Comparison of ENCODE assay signal across 6 cellular contexts in genomic region chr17:63911657-63912100, GRCh38. TPM values are rescaled to one million over a fixed set of nuclear protein-coding genes. Genes with fewer than 3 reads are reported as not detected.
DNase-seq lines count a peak whose midpoint lies in the region; ATAC-seq, FAIRE-seq and TF ChIP-seq lines count a peak whose summit lies in the region.

No MANE protein-coding gene starts in this region.

- ATAC-seq in CD4-positive, alpha-beta T cell (ENCODE audit: poor library complexity) = peak; percentile 86
- ATAC-seq in lower lobe of right lung = peak; percentile 77 to 84

- peak; percentile 43 to 70 (median 53) for DNase-seq in CD4-positive, alpha-beta T cell
- DNase-seq in NCI-H2227 treated with DMSO at 0.1 percent for 48 hours (lab: John Stamatoyannopoulos, UW) (peak; percentile 11), lower lobe of right lung (no peak), urothelium cell line (ENCODE audit: low spot score) (peak; percentile 77), NCI-H2107 treated with DMSO at 0.1 percent for 48 hours (lab: John Stamatoyannopoulos, UW; ENCODE audit: unreplicated experiment) (no peak)
- peak; percentile 55 for DNase-seq in activated gamma-delta T cell treated with anti-CD3 and anti-CD28 coated beads, Interleukin-2, amount 50 U/mL, for 16 hours (ENCODE audit: low read depth)

- no peaks in the 10 kb centered on the region for H3K4me1 Mint-ChIP-seq in CD4-positive, alpha-beta T cell (ENCODE audit: low read depth)

- H3K27ac Mint-ChIP-seq in CD4-positive, alpha-beta T cell = no peak overlapping the region

- H3K4me3 Mint-ChIP-seq in CD4-positive, alpha-beta T cell = no peak overlapping the region

- no peaks in the 10 kb centered on the region for H3K36me3 Mint-ChIP-seq in CD4-positive, alpha-beta T cell (ENCODE audit: low read depth)

- H3K9me3 ChIP-seq in CD4-positive, alpha-beta T cell (ENCODE audit: control insufficient read depth, low read length) = no peaks in the 10 kb centered on the region
- H3K9me3 ChIP-seq in lower lobe of right lung = no peaks in the 10 kb centered on the region

- no peak overlapping the region for H3K4me3 ChIP-seq in lower lobe of right lung

- peak; percentile 9 for FAIRE-seq in urothelium cell line (lab: Jason Lieb, UNC)

- POLR2A ChIA-PET in CD4-positive, alpha-beta T cell (lab: Charles Lee) = interaction anchor here (0.7 kb wide), 1 partner anchor 222 kb away, joined by 4 read pairs; no protein-coding TSS in a partner anchor

- CTCF ChIA-PET in CD4-positive, alpha-beta T cell (lab: Charles Lee) = interaction anchor here (1.0 to 1.5 kb wide), 4 partner anchors 21 to 222 kb away, joined by 4 to 6 read pairs (median 4); no protein-coding TSS in a partner anchor

- H3K36me3 ChIP-seq in lower lobe of right lung = no peaks in the 10 kb centered on the region

- H3K4me1 ChIP-seq in lower lobe of right lung = no peaks in the 10 kb centered on the region

- no peaks in the 10 kb centered on the region for H3K9me3 Mint-ChIP-seq in CD4-positive, alpha-beta T cell

- H3K27me3 Mint-ChIP-seq in CD4-positive, alpha-beta T cell = no peaks in the 10 kb centered on the region

- H3K27ac ChIP-seq in CD4-positive, alpha-beta T cell (ENCODE audit: low read depth, low read length) = no peak overlapping the region
- no peak overlapping the region for H3K27ac ChIP-seq in lower lobe of right lung

- intact Hi-C loops in CD4-positive, alpha-beta T cell (cut with DNase I, micrococcal nuclease) = loop anchor here in 1 of 2 experiments (2.0 to 5.0 kb wide), 2 partner anchors 223 to 371 kb away; no protein-coding TSS in a partner anchor
- intact Hi-C loops in lower lobe of right lung (cut with DNase I) = no loop called here

- TF ChIP-seq CTCF in CD4-positive, alpha-beta T cell (IDR thresholded peaks at IDR 0.05) = peak; percentile 78
- peak; percentile 85 for TF ChIP-seq CTCF in lower lobe of right lung (IDR thresholded peaks at IDR 0.05)

- no peaks in the 10 kb centered on the region for H3K27me3 ChIP-seq in CD4-positive, alpha-beta T cell (ENCODE audit: control insufficient read depth, insufficient read depth, low read length)
- H3K27me3 ChIP-seq in lower lobe of right lung (ENCODE audit: low read depth) = peaks cover 6% of the 10 kb centered on the region

RNA-seq across cellular contexts. Expression of gene CSHL1, which starts 0.6 kb away (rescaled TPM):
- total RNA-seq in CD4-positive, alpha-beta T cell = not detected
- not detected for total RNA-seq in lower lobe of right lung

RNA-seq across cellular contexts. Expression of gene GH1, which starts 7.0 kb away (rescaled TPM):
- total RNA-seq in CD4-positive, alpha-beta T cell = not detected
- not detected for total RNA-seq in lower lobe of right lung

RNA-seq across cellular contexts. Expression of gene CSH1, which starts 15.3 kb away (rescaled TPM):
- total RNA-seq in CD4-positive, alpha-beta T cell = not detected
- total RNA-seq in lower lobe of right lung = not detected

RNA-seq across cellular contexts. Expression of gene CD79B, which starts 20.5 kb away (rescaled TPM):
- total RNA-seq in CD4-positive, alpha-beta T cell = 1 to 10 TPM; 5.3 to 5.5 TPM
- total RNA-seq in lower lobe of right lung = 4.7 TPM

RNA-seq across cellular contexts. Expression of gene GH2, which starts 29.9 kb away (rescaled TPM):
- not detected for total RNA-seq in CD4-positive, alpha-beta T cell
- total RNA-seq in lower lobe of right lung = not detected

Comparison
In these comparisons a context has a peak if more than half of its experiments do, and no peak if none do; other contexts are left out.
1. DNase-seq: peak in CD4-positive, alpha-beta T cell (10 of 10), NCI-H2227 treated with DMSO at 0.1 percent for 48 hours (single experiment), activated gamma-delta T cell treated with anti-CD3 and anti-CD28 coated beads, Interleukin-2, amount 50 U/mL, for 16 hours (single experiment) and urothelium cell line (single experiment); none in lower lobe of right lung (single experiment) and NCI-H2107 treated with DMSO at 0.1 percent for 48 hours (single experiment).